In genomic region chr3:11910971-11911531, GRCh38 we compare ENCODE assay signal across 21 cellular contexts.
DNase-seq lines count a peak whose midpoint lies in the region; ATAC-seq, FAIRE-seq and TF ChIP-seq lines count a peak whose summit lies in the region.
"Had no signal": no experiment of that assay in that cellular context is flagged by ENCODE, and none has a peak within 500 bp of the region (broad histone marks: within the 10 kb centered on the region; RNA-seq: fewer than 3 reads in every experiment).

No MANE protein-coding gene starts in this region.

- H3K9me3 ChIP-seq in HCT116 (ENCODE audit: control insufficient read depth in 1 of 2, insufficient read depth in 1 of 2, low read depth in 1 of 2, low read length in 2 of 2) (no peaks in the 10 kb centered on the region), pancreas (no peaks in the 10 kb centered on the region)
- H3K9me3 ChIP-seq in CD4-positive, alpha-beta memory T cell (ENCODE audit: control insufficient read depth in 1 of 2, low read length in 2 of 2), result no peaks in the 10 kb centered on the region
- H3K9me3 ChIP-seq: Peyer's patch had no signal

- H3K4me1 Mint-ChIP-seq in activated T-cell treated with anti-CD3 and anti-CD28 coated beads, Interleukin-2, amount 50 U/mL, for 72 hours (ENCODE audit: low read depth), result no peaks in the 10 kb centered on the region
- peaks cover 7 to 25% (median 10%) of the 10 kb centered on the region in 4 donors for H3K4me1 Mint-ChIP-seq in CD4-positive, alpha-beta memory T cell
- H3K4me1 Mint-ChIP-seq: activated naive CD4-positive, alpha-beta T cell treated with anti-CD3 and anti-CD28 coated beads, Interleukin-2, amount 50 U/mL, for 24 hours; stimulated activated naive CD8-positive, alpha-beta T cell treated with anti-CD3 and anti-CD28 coated beads, Interleukin-15, amount 100 ng/mL, for 72 hours had no signal

- H3K27me3 ChIP-seq in HCT116 (ENCODE audit: insufficient read depth, low read length) (peaks cover 7% of the 10 kb centered on the region; the same call in 1 of the 2 replicates), pancreas (peaks cover 0 to 3% (median 0%) of the 10 kb centered on the region in 4 donors)
- no peaks in the 10 kb centered on the region for H3K27me3 ChIP-seq in CD4-positive, alpha-beta memory T cell (ENCODE audit: insufficient read depth, low read length)
- H3K27me3 ChIP-seq: Peyer's patch had no signal

- intact Hi-C loops in HCT116 (cut with micrococcal nuclease) (no loop called here), pancreas (cut with DNase I) (no loop called here)
- intact Hi-C loops in CD4-positive, alpha-beta memory T cell (cut with micrococcal nuclease), result no loop called here

- no peaks in the 10 kb centered on the region for H3K9me3 Mint-ChIP-seq in activated T-cell treated with anti-CD3 and anti-CD28 coated beads, Interleukin-2, amount 50 U/mL, for 72 hours
- H3K9me3 Mint-ChIP-seq in CD4-positive, alpha-beta memory T cell, result no peaks in the 10 kb centered on the region
- H3K9me3 Mint-ChIP-seq: activated naive CD4-positive, alpha-beta T cell treated with anti-CD3 and anti-CD28 coated beads, Interleukin-2, amount 50 U/mL, for 24 hours; stimulated activated naive CD8-positive, alpha-beta T cell treated with anti-CD3 and anti-CD28 coated beads, Interleukin-15, amount 100 ng/mL, for 72 hours had no signal

- RAD21 ChIA-PET in HCT116 (lab: Charles Lee; ENCODE audit: low non-redundant PET in 1 of 2, low total read pairs in 2 of 2, uncharacterized antibody in 2 of 2, unreplicated experiment in 2 of 2), result no interaction called here

- H3K36me3 Mint-ChIP-seq in activated T-cell treated with anti-CD3 and anti-CD28 coated beads, Interleukin-2, amount 50 U/mL, for 72 hours (ENCODE audit: insufficient read depth in 2 of 2), result no peaks in the 10 kb centered on the region
- no peaks in the 10 kb centered on the region for H3K36me3 Mint-ChIP-seq in CD4-positive, alpha-beta memory T cell
- H3K36me3 Mint-ChIP-seq: activated naive CD4-positive, alpha-beta T cell treated with anti-CD3 and anti-CD28 coated beads, Interleukin-2, amount 50 U/mL, for 24 hours had no signal

- DNase-seq in activated T-cell treated with anti-CD3 and anti-CD28 coated beads, Interleukin-2, amount 50 U/mL, for 1 hour, result peak; percentile 33
- no peak for DNase-seq in activated T-cell treated with anti-CD3 and anti-CD28 coated beads, Interleukin-2, amount 50 U/mL, for 72 hours
- DNase-seq in HCT116 (ENCODE audit: low read depth, low spot score) (no peak), cerebellum (ENCODE audit: low spot score) (peak; percentile 63), pancreas (peak in 3 of 6 donors; percentile 18 to 48 (median 44)), kidney tubule cell (ENCODE audit: low spot score) (no peak)
- DNase-seq in CD4-positive, alpha-beta memory T cell, result no peak
- DNase-seq: ACHN; COR-L47; GF-D8; mesenchymal stem cell; MM.1S; NCI-H1930; NCI-H774; stimulated activated naive CD8-positive, alpha-beta T cell treated with anti-CD3 and anti-CD28 coated beads, Interleukin-15, amount 100 ng/mL, for 72 hours had no signal

- no peaks in the 10 kb centered on the region for H3K79me2 ChIP-seq in HCT116 (ENCODE audit: insufficient read depth, low read length)

- H3K36me3 ChIP-seq in HCT116 (ENCODE audit: control insufficient read depth in 1 of 2, insufficient read depth in 2 of 2, low read length in 2 of 2) (no peaks in the 10 kb centered on the region), pancreas (no peaks in the 10 kb centered on the region)
- no peaks in the 10 kb centered on the region for H3K36me3 ChIP-seq in CD4-positive, alpha-beta memory T cell (ENCODE audit: insufficient read depth, low read length)
- H3K36me3 ChIP-seq: Peyer's patch had no signal

- H3K9me2 ChIP-seq in HCT116 (ENCODE audit: insufficient read depth), result no peaks in the 10 kb centered on the region

- no peaks in the 10 kb centered on the region for H3K4me1 ChIP-seq in HCT116 (ENCODE audit: control insufficient read depth in 1 of 2, insufficient read depth in 2 of 2, low read length in 2 of 2)
- H3K4me1 ChIP-seq in pancreas, result no peaks in the 10 kb centered on the region
- peaks cover 9% of the 10 kb centered on the region for H3K4me1 ChIP-seq in CD4-positive, alpha-beta memory T cell (ENCODE audit: insufficient read depth, low read length)
- H3K4me1 ChIP-seq: Peyer's patch had no signal

- no peak overlapping the region for H2AFZ ChIP-seq in HCT116 (ENCODE audit: low read depth, low read length, poor library complexity, severe bottlenecking)

- 49 to 54% methylated on average over 20 of the region's 20 CpGs for WGBS in pancreas, 2 donors

- no peak for TF ChIP-seq RAD21 in HCT116 (IDR thresholded peaks at IDR 0.05; ENCODE audit: low read depth)

- POLR2A ChIA-PET in HCT116 (lab: Charles Lee), result no interaction called here
- POLR2A ChIA-PET in CD4-positive, alpha-beta memory T cell (lab: Charles Lee; ENCODE audit: partially characterized antibody), result no interaction called here

- CTCF ChIA-PET in HCT116 (lab: Charles Lee), result no interaction called here
- CTCF ChIA-PET in CD4-positive, alpha-beta memory T cell (lab: Charles Lee; ENCODE audit: partially characterized antibody), result no interaction called here

- FAIRE-seq in pancreas (lab: Jason Lieb, UNC), result no peak
- FAIRE-seq: H54, keratinocyte, urothelium cell line had no signal

- H3K4me3 ChIP-seq in HCT116 (replicated peaks in 1 of 2; ENCODE audit: low read depth in 1 of 2, low read length in 2 of 2) (no peak overlapping the region), pancreas (no peak overlapping the region)
- no peak overlapping the region for H3K4me3 ChIP-seq in CD4-positive, alpha-beta memory T cell (ENCODE audit: low read length in 2 of 2)
- H3K4me3 ChIP-seq: Peyer's patch had no signal

- no peak overlapping the region for H3K9ac ChIP-seq in HCT116 (ENCODE audit: low read length)

- no peak overlapping the region for H3K27ac Mint-ChIP-seq in activated T-cell treated with anti-CD3 and anti-CD28 coated beads, Interleukin-2, amount 50 U/mL, for 72 hours
- no peak overlapping the region for H3K27ac Mint-ChIP-seq in CD4-positive, alpha-beta memory T cell
- H3K27ac Mint-ChIP-seq: activated naive CD4-positive, alpha-beta T cell treated with anti-CD3 and anti-CD28 coated beads, Interleukin-2, amount 50 U/mL, for 24 hours; stimulated activated naive CD8-positive, alpha-beta T cell treated with anti-CD3 and anti-CD28 coated beads, Interleukin-15, amount 100 ng/mL, for 72 hours had no signal

- H3K4me2 ChIP-seq in HCT116 (ENCODE audit: low read length), result no peak overlapping the region

- no peak for TF ChIP-seq CTCF in HCT116 (IDR thresholded peaks at IDR 0.05 in 2 of 3, conservative IDR thresholded peaks at IDR 0.05 in 1 of 3; ENCODE audit: borderline replicate concordance in 1 of 3, insufficient read depth in 1 of 3, low read depth in 2 of 3, low read length in 2 of 3)
- TF ChIP-seq CTCF in pancreas (IDR thresholded peaks at IDR 0.05), result no peak

- TF ChIP-seq POLR2A in HCT116 (IDR thresholded peaks at IDR 0.05; ENCODE audit: borderline replicate concordance, extremely low read depth, insufficient read depth, insufficient read length), result no peak

- ATAC-seq in activated T-cell treated with anti-CD3 and anti-CD28 coated beads, Interleukin-2, amount 50 U/mL, for 72 hours (replicated peaks in 1 of 2), result no peak
- ATAC-seq in HCT116 (0 out of 2 replicates have a peak, but pooled peaks have one; percentile 36), pancreas (peak; percentile 14 to 92 (median 72)), GM21526 (IDR thresholded peaks at IDR 0.05; ENCODE audit: low FRiP score, unreplicated experiment) (no peak)
- ATAC-seq: stimulated activated naive CD8-positive, alpha-beta T cell treated with anti-CD3 and anti-CD28 coated beads, Interleukin-15, amount 100 ng/mL, for 72 hours had no signal

- H3K27ac ChIP-seq in HCT116 (ENCODE audit: low read depth, low read length), result no peak overlapping the region
- H3K27ac ChIP-seq in pancreas, result no peak overlapping the region
- H3K27ac ChIP-seq in CD4-positive, alpha-beta memory T cell (ENCODE audit: low read depth, low read length), result no peak overlapping the region
- H3K27ac ChIP-seq: Peyer's patch had no signal

- H4K20me1 ChIP-seq in HCT116 (ENCODE audit: insufficient read depth), result no peaks in the 10 kb centered on the region

- BruUV-seq in HCT116 (replicated peaks; lab: Mats Ljungman, UMichigan), result no TSS peak

- no peak overlapping the region for H3K4me3 Mint-ChIP-seq in activated T-cell treated with anti-CD3 and anti-CD28 coated beads, Interleukin-2, amount 50 U/mL, for 72 hours
- H3K4me3 Mint-ChIP-seq in CD4-positive, alpha-beta memory T cell, result no peak overlapping the region
- H3K4me3 Mint-ChIP-seq: activated naive CD4-positive, alpha-beta T cell treated with anti-CD3 and anti-CD28 coated beads, Interleukin-2, amount 50 U/mL, for 24 hours; stimulated activated naive CD8-positive, alpha-beta T cell treated with anti-CD3 and anti-CD28 coated beads, Interleukin-15, amount 100 ng/mL, for 72 hours had no signal

- H3K27me3 Mint-ChIP-seq in activated T-cell treated with anti-CD3 and anti-CD28 coated beads, Interleukin-2, amount 50 U/mL, for 72 hours (ENCODE audit: low read depth), result peaks cover 6% of the 10 kb centered on the region
- peaks cover 0 to 2% of the 10 kb centered on the region in 2 donors for H3K27me3 Mint-ChIP-seq in CD4-positive, alpha-beta memory T cell
- H3K27me3 Mint-ChIP-seq: activated naive CD4-positive, alpha-beta T cell treated with anti-CD3 and anti-CD28 coated beads, Interleukin-2, amount 50 U/mL, for 24 hours; stimulated activated naive CD8-positive, alpha-beta T cell treated with anti-CD3 and anti-CD28 coated beads, Interleukin-15, amount 100 ng/mL, for 72 hours had no signal

TF ChIP-seq in HCT116, 20 proteins besides CTCF, POLR2A, EP300 and RAD21 (continues in another document):
- TF ChIP-seq ATF3 (IDR thresholded peaks at IDR 0.05) (no peak), ZBTB33 (IDR thresholded peaks at IDR 0.05; ENCODE audit: extremely low read depth, insufficient replicate concordance, low read length) (no peak), JUND (IDR thresholded peaks at IDR 0.05) (no peak), FOSL1 (IDR thresholded peaks at IDR 0.05; ENCODE audit: low read depth) (no peak)

Comparison
In these comparisons a context has a peak if more than half of its experiments do, and no peak if none do; other contexts are left out.
1. DNase-seq: peak in activated T-cell treated with anti-CD3 and anti-CD28 coated beads, Interleukin-2, amount 50 U/mL, for 1 hour (single experiment) and cerebellum (single experiment); none in activated T-cell treated with anti-CD3 and anti-CD28 coated beads, Interleukin-2, amount 50 U/mL, for 72 hours (0 of 2), HCT116 (single experiment), kidney tubule cell (single experiment) and CD4-positive, alpha-beta memory T cell (0 of 5).
2. ATAC-seq: peak in HCT116 (single experiment) and pancreas (4 of 4); none in activated T-cell treated with anti-CD3 and anti-CD28 coated beads, Interleukin-2, amount 50 U/mL, for 72 hours (0 of 2) and GM21526 (single experiment).